Comparison of ENCODE assay signal across 8 cellular contexts in genomic region chr16:637081-638018, GRCh38. TPM values are rescaled to one million over a fixed set of nuclear protein-coding genes. Genes with fewer than 3 reads are reported as not detected.
DNase-seq lines count a peak whose midpoint lies in the region; ATAC-seq, FAIRE-seq and TF ChIP-seq lines count a peak whose summit lies in the region.

No MANE protein-coding gene starts in this region.

- CTCF ChIA-PET in activated CD8-positive, alpha-beta memory T cell treated with anti-CD3 and anti-CD28 coated beads, Interleukin-2, amount 10 ng/mL, durations not matched to agents 7 days and 5 days (lab: Charles Lee): interaction anchor here (1.0 to 1.6 kb wide), 8 partner anchors 11 to 110 kb away, joined by 3 to 6 read pairs (median 4); partner anchors contain the start of genes ANTKMT, CAPN15, STUB1 and WDR24
- CTCF ChIA-PET in H1 (lab: Charles Lee; ENCODE audit: partially characterized antibody): interaction anchor here (0.8 to 2.9 kb wide), 16 partner anchors 8 to 142 kb away, joined by 3 to 24 read pairs (median 4); partner anchors contain the start of genes NHLRC4 and WDR90

- no peaks in the 10 kb centered on the region for H3K9me3 Mint-ChIP-seq in activated CD8-positive, alpha-beta memory T cell treated with anti-CD3 and anti-CD28 coated beads, Interleukin-2, amount 10 ng/mL, durations not matched to agents 7 days and 5 days (ENCODE audit: low read depth)

- H2AK5ac ChIP-seq in H1 (ENCODE audit: low read depth, low read length): no peak overlapping the region

- H3K9ac ChIP-seq in H1 (replicated peaks in 1 of 4; ENCODE audit: extremely low read depth in 1 of 4, low read depth in 3 of 4, low read length in 3 of 4): no peak overlapping the region

- peak overlapping the region; percentile 96 for H3K18ac ChIP-seq in H1 (ENCODE audit: extremely low read depth, low read length)

- H2BK15ac ChIP-seq in H1 (ENCODE audit: low read length): peak overlapping the region; percentile 96; the same call in 1 of the 2 replicates

- no peak for TF ChIP-seq EP300 in H1 (IDR thresholded peaks at IDR 0.05; ENCODE audit: borderline replicate concordance in 1 of 2, low read depth in 2 of 2, low read length in 2 of 2)

- peak; percentile 100 for DNase-seq in GM10266 (ENCODE audit: extremely low spot score)
- DNase-seq in MG63: peak; percentile 83
- DNase-seq in activated CD8-positive, alpha-beta memory T cell treated with anti-CD3 and anti-CD28 coated beads, Interleukin-2, amount 10 ng/mL, durations not matched to agents 7 days and 5 days: peak; percentile 93
- DNase-seq in H1 (ENCODE audit: low read depth in 1 of 2, low spot score in 2 of 2): peak in 1 of 2 experiments; percentile 91
- peak; percentile 80 for DNase-seq in stimulated activated CD8-positive, alpha-beta memory T cell treated with anti-CD3 and anti-CD28 coated beads, Interleukin-15, amount 100 ng/mL, for 1 hour (ENCODE audit: low read depth)
- DNase-seq in RCC 7860 (ENCODE audit: low spot score): no peak

- no peaks in the 10 kb centered on the region for H3K79me1 ChIP-seq in H1 (ENCODE audit: low read depth, low read length)

- 0 out of 2 replicates have a peak overlapping the region, but pooled peaks have one; percentile 34 for H2AFZ ChIP-seq in H1 (ENCODE audit: low read length)

- H3K79me2 ChIP-seq in H1 (ENCODE audit: control insufficient read depth in 1 of 2, insufficient read depth in 2 of 2, low read length in 2 of 2): peaks cover 0 to 6% of the 10 kb centered on the region in 2 experiments; a peak in 1 of 4 replicates

- no peaks in the 10 kb centered on the region for H3K36me3 Mint-ChIP-seq in activated CD8-positive, alpha-beta memory T cell treated with anti-CD3 and anti-CD28 coated beads, Interleukin-2, amount 10 ng/mL, durations not matched to agents 7 days and 5 days

- H3K27me3 Mint-ChIP-seq in activated CD8-positive, alpha-beta memory T cell treated with anti-CD3 and anti-CD28 coated beads, Interleukin-2, amount 10 ng/mL, durations not matched to agents 7 days and 5 days: no peaks in the 10 kb centered on the region

- peak overlapping the region; percentile 62 to 88 for H3K4me2 ChIP-seq in H1 (ENCODE audit: insufficient read depth in 1 of 2, low read depth in 2 of 2, low read length in 2 of 2)

- no peak for ATAC-seq in activated CD8-positive, alpha-beta memory T cell treated with anti-CD3 and anti-CD28 coated beads, Interleukin-2, amount 10 ng/mL, durations not matched to agents 7 days and 5 days
- ATAC-seq in GM21723 (IDR thresholded peaks at IDR 0.05; ENCODE audit: unreplicated experiment): no peak

- H3K4me3 ChIP-seq in MG63 (peak overlapping the region; percentile 63), H1 (ENCODE audit: extremely low read depth in 1 of 4, insufficient read depth in 2 of 4, low read depth in 3 of 4, low read length in 4 of 4) (peak overlapping the region; percentile 73 to 89 (median 77)), mesodermal cell (ENCODE audit: extremely low read depth, insufficient read depth, low read length, poor library complexity, severe bottlenecking) (peak overlapping the region; percentile 75)

- H3K23me2 ChIP-seq in H1 (ENCODE audit: low read depth, low read length): peaks cover 9% of the 10 kb centered on the region; the same call in 1 of the 2 replicates

- H3K27ac ChIP-seq in H1 (ENCODE audit: low read depth, low read length) (peak overlapping the region; percentile 53; the same call in 1 of the 2 replicates), mesodermal cell (ENCODE audit: low read depth, low read length, severe bottlenecking) (peak overlapping the region; percentile 91)

- peak overlapping the region; percentile 81 for H3K4ac ChIP-seq in H1 (replicated peaks; ENCODE audit: insufficient read length, low read depth, low read length)

- peak overlapping the region; percentile 84 for H4K91ac ChIP-seq in H1 (replicated peaks; ENCODE audit: insufficient read length, low read length)

- peak overlapping the region; percentile 82 for H3K56ac ChIP-seq in H1 (replicated peaks; ENCODE audit: insufficient read length, low read depth, low read length)

- TF ChIP-seq POLR2A in H1 (IDR thresholded peaks at IDR 0.05; ENCODE audit: control extremely low read depth in 1 of 2, low read depth in 2 of 2, low read length in 2 of 2): no peak

- 60% methylated on average over 17 of the region's 53 CpGs; no CpG with 5 or more reads in 1 of the 2 experiments for WGBS in H1 (ENCODE audit: extremely low coverage in 1 of 2, insufficient coverage in 1 of 2, insufficient read length in 1 of 2, insufficient replicate concordance in 2 of 2, low coverage in 1 of 2, low lambda C conversion rate in 2 of 2, missing lambda C conversion rate in 1 of 2), 2 experiments
- 42 to 45% methylated on average over 34 to 37 of the region's 53 CpGs for WGBS in mesodermal cell (ENCODE audit: insufficient coverage in 2 of 2), 2 experiments

- H3K23ac ChIP-seq in H1 (ENCODE audit: insufficient read length): no peak overlapping the region

- H2BK120ac ChIP-seq in H1 (replicated peaks; ENCODE audit: low read depth, low read length): peak overlapping the region; percentile 47

- TF ChIP-seq CTCF in GM10266 (IDR thresholded peaks at IDR 0.05; ENCODE audit: control insufficient read depth, insufficient read depth, low read depth, missing control alignments) (no peak), H1 (IDR thresholded peaks at IDR 0.05; ENCODE audit: control extremely low read depth in 1 of 3, insufficient read depth in 1 of 3, low read depth in 1 of 3, low read length in 3 of 3) (no peak)

- H3K36me3 ChIP-seq in MG63 (peaks cover 9% of the 10 kb centered on the region), H1 (ENCODE audit: control insufficient read depth in 2 of 4, insufficient read depth in 4 of 4, low read length in 3 of 4) (peaks cover 0 to 21% (median 3%) of the 10 kb centered on the region in 4 experiments; a peak in 4 of 8 replicates), mesodermal cell (ENCODE audit: control insufficient read depth, insufficient read depth, low read length) (peaks cover 19% of the 10 kb centered on the region)

- no peaks in the 10 kb centered on the region for H3K27me3 ChIP-seq in MG63
- H3K27me3 ChIP-seq in H1 (replicated peaks in 1 of 4; ENCODE audit: control insufficient read depth in 3 of 4, extremely low read depth in 1 of 4, insufficient read depth in 3 of 4, low read length in 3 of 4): no peaks in the 10 kb centered on the region

- no peak overlapping the region for H2BK20ac ChIP-seq in H1 (ENCODE audit: low read length)

- POLR2A ChIA-PET in H1 (lab: Charles Lee; ENCODE audit: partially characterized antibody): interaction anchor here (0.6 to 2.7 kb wide), 21 partner anchors 9 to 253 kb away, joined by 3 to 16 read pairs (median 3); partner anchors contain the start of genes WDR24 and WDR90

- H3K14ac ChIP-seq in H1 (ENCODE audit: insufficient read length): no peak overlapping the region

- H3K9me3 ChIP-seq in MG63: no peaks in the 10 kb centered on the region
- H3K9me3 ChIP-seq in H1 (ENCODE audit: insufficient read depth in 2 of 2, low read depth in 1 of 2, low read length in 1 of 2): no peaks in the 10 kb centered on the region
- no peaks in the 10 kb centered on the region for H3K9me3 ChIP-seq in mesodermal cell (ENCODE audit: control insufficient read depth, low read length)

- TF ChIP-seq RAD21 in H1 (IDR thresholded peaks at IDR 0.05 in 1 of 2, conservative IDR thresholded peaks at IDR 0.05 in 1 of 2; ENCODE audit: low read depth in 2 of 2, low read length in 2 of 2): no peak

- peak overlapping the region; percentile 94 for H2BK5ac ChIP-seq in H1 (ENCODE audit: low read depth, low read length)

- H3K27ac Mint-ChIP-seq in activated CD8-positive, alpha-beta memory T cell treated with anti-CD3 and anti-CD28 coated beads, Interleukin-2, amount 10 ng/mL, durations not matched to agents 7 days and 5 days: peak overlapping the region; percentile 93

- peak overlapping the region; percentile 62; the same call in 1 of the 2 replicates for H4K8ac ChIP-seq in H1 (ENCODE audit: extremely low read depth, insufficient read depth, low read length)

- FAIRE-seq in H1 (lab: Jason Lieb, UNC) (no peak), RCC 7860 (lab: Jason Lieb, UNC) (no peak)

- H4K20me1 ChIP-seq in H1 (replicated peaks in 1 of 2; ENCODE audit: control insufficient read depth in 1 of 2, insufficient read depth in 2 of 2, low read length in 2 of 2): peaks cover 3 to 8% of the 10 kb centered on the region in 2 experiments

- 0 out of 2 replicates have a peak overlapping the region, but pooled peaks have one; percentile 92 for H2BK12ac ChIP-seq in H1 (ENCODE audit: low read depth, low read length)

- H3K4me3 Mint-ChIP-seq in activated CD8-positive, alpha-beta memory T cell treated with anti-CD3 and anti-CD28 coated beads, Interleukin-2, amount 10 ng/mL, durations not matched to agents 7 days and 5 days: peak overlapping the region; percentile 83

- H3K4me1 ChIP-seq in H1 (replicated peaks in 1 of 4; ENCODE audit: control insufficient read depth in 3 of 4, insufficient read depth in 4 of 4, low read length in 3 of 4) (peaks cover 0 to 29% (median 18%) of the 10 kb centered on the region in 4 experiments; a peak in 6 of 7 replicates), mesodermal cell (ENCODE audit: control insufficient read depth, insufficient read depth, low read length, poor library complexity, severe bottlenecking) (peaks cover 12% of the 10 kb centered on the region)

- peaks cover 8% of the 10 kb centered on the region for H3K4me1 Mint-ChIP-seq in activated CD8-positive, alpha-beta memory T cell treated with anti-CD3 and anti-CD28 coated beads, Interleukin-2, amount 10 ng/mL, durations not matched to agents 7 days and 5 days

- H4K5ac ChIP-seq in H1 (ENCODE audit: insufficient read length, low read depth, low read length): peak overlapping the region; percentile 60

RNA-seq across cellular contexts. Expression of gene METTL26, which starts 1.2 kb away (rescaled TPM):
- 145 and 183 TPM in 2 replicates for total RNA-seq in MG63 (2014; rRNA removed; shearing (Covaris generic); ENCODE audit: low replicate concordance)
- total RNA-seq in activated CD8-positive, alpha-beta memory T cell treated with anti-CD3 and anti-CD28 coated beads, Interleukin-2, amount 10 ng/mL, durations not matched to agents 7 days and 5 days: 10 to 100 TPM; 86.7 to 92.6 TPM
- total RNA-seq in H1 (2021; fragmentation: NEBNext Ultra II Directional; extraction: Animal tissue kit (Norgen Biotek cat#: 25700)): 100 and 108 TPM in 2 replicates
- polyA plus RNA-seq in H1 (2011; rRNA removed): 186 and 203 TPM in 2 replicates
- 162 TPM for polyA plus RNA-seq in H1 (2011; cell fraction: cytosol; rRNA removed)
- 223 TPM for polyA plus RNA-seq in H1 (2011; cell fraction: nucleus; rRNA removed)
- polyA plus RNA-seq in H1 (2012, experiment 1 of 2): 71.0 to 114 TPM (median 105 TPM) in 4 replicates
- 145 TPM for polyA plus RNA-seq in H1 (2012, experiment 2 of 2)
- 85.9 TPM for polyA plus RNA-seq in H1 (2013, experiment 1 of 2)
- 90.7 TPM for polyA plus RNA-seq in H1 (2013, experiment 2 of 2)
- 17.4 and 18.7 TPM in 2 replicates for polyA minus RNA-seq in H1 (2011; rRNA and poly(A)+ RNA removed)
- polyA minus RNA-seq in H1 (2011; cell fraction: cytosol; rRNA and poly(A)+ RNA removed): 64.4 TPM
- 71.6 TPM for polyA minus RNA-seq in H1 (2011; cell fraction: nucleus; rRNA and poly(A)+ RNA removed)
- 84.0 TPM for polyA plus RNA-seq in mesodermal cell (2013, experiment 1 of 2)
- 70.7 TPM for polyA plus RNA-seq in mesodermal cell (2013, experiment 2 of 2)

RNA-seq across cellular contexts. Expression of gene MCRIP2, which starts 4.3 kb away (rescaled TPM):
- 22.2 and 50.3 TPM in 2 replicates for total RNA-seq in MG63 (2014; rRNA removed; shearing (Covaris generic); ENCODE audit: low replicate concordance)
- total RNA-seq in activated CD8-positive, alpha-beta memory T cell treated with anti-CD3 and anti-CD28 coated beads, Interleukin-2, amount 10 ng/mL, durations not matched to agents 7 days and 5 days: 10 to 100 TPM; 42.5 to 47.3 TPM
- 45.4 and 45.7 TPM in 2 replicates for total RNA-seq in H1 (2021; fragmentation: NEBNext Ultra II Directional; extraction: Animal tissue kit (Norgen Biotek cat#: 25700))
- polyA plus RNA-seq in H1 (2011; rRNA removed): 75.5 and 102 TPM in 2 replicates
- 53.7 TPM for polyA plus RNA-seq in H1 (2011; cell fraction: cytosol; rRNA removed)
- polyA plus RNA-seq in H1 (2011; cell fraction: nucleus; rRNA removed): 63.7 TPM
- 15.4 to 49.5 TPM (median 40.3 TPM) in 4 replicates for polyA plus RNA-seq in H1 (2012, experiment 1 of 2)
- polyA plus RNA-seq in H1 (2012, experiment 2 of 2): 40.7 TPM
- polyA plus RNA-seq in H1 (2013, experiment 1 of 2): 75.0 TPM
- polyA plus RNA-seq in H1 (2013, experiment 2 of 2): 69.3 TPM
- 5.2 and 5.8 TPM in 2 replicates for polyA minus RNA-seq in H1 (2011; rRNA and poly(A)+ RNA removed)
- 18.3 TPM for polyA minus RNA-seq in H1 (2011; cell fraction: cytosol; rRNA and poly(A)+ RNA removed)
- 22.1 TPM for polyA minus RNA-seq in H1 (2011; cell fraction: nucleus; rRNA and poly(A)+ RNA removed)
- 11.1 TPM for polyA plus RNA-seq in mesodermal cell (2013, experiment 1 of 2)
- 11.5 TPM for polyA plus RNA-seq in mesodermal cell (2013, experiment 2 of 2)

RNA-seq across cellular contexts. Expression of gene WFIKKN1, which starts 6.6 kb away (rescaled TPM):
- not detected in 2 replicates for total RNA-seq in MG63 (2014; rRNA removed; shearing (Covaris generic); ENCODE audit: low replicate concordance)
- total RNA-seq in activated CD8-positive, alpha-beta memory T cell treated with anti-CD3 and anti-CD28 coated beads, Interleukin-2, amount 10 ng/mL, durations not matched to agents 7 days and 5 days: under 1 TPM; 0.12 to 0.23 TPM
- total RNA-seq in H1 (2021; fragmentation: NEBNext Ultra II Directional; extraction: Animal tissue kit (Norgen Biotek cat#: 25700)): 10.2 and 11.4 TPM in 2 replicates
- 15.8 and 28.4 TPM in 2 replicates for polyA plus RNA-seq in H1 (2011; rRNA removed)
- 19.7 TPM for polyA plus RNA-seq in H1 (2011; cell fraction: cytosol; rRNA removed)
- 21.8 TPM for polyA plus RNA-seq in H1 (2011; cell fraction: nucleus; rRNA removed)
- 4.8 to 11.4 TPM (median 10.2 TPM) in 4 replicates for polyA plus RNA-seq in H1 (2012, experiment 1 of 2)
- polyA plus RNA-seq in H1 (2012, experiment 2 of 2): 8.5 TPM
- 12.3 TPM for polyA plus RNA-seq in H1 (2013, experiment 1 of 2)
- polyA plus RNA-seq in H1 (2013, experiment 2 of 2): 11.2 TPM
- polyA minus RNA-seq in H1 (2011; rRNA and poly(A)+ RNA removed): 1.4 and 1.8 TPM in 2 replicates
- 12.0 TPM for polyA minus RNA-seq in H1 (2011; cell fraction: cytosol; rRNA and poly(A)+ RNA removed)
- 10.3 TPM for polyA minus RNA-seq in H1 (2011; cell fraction: nucleus; rRNA and poly(A)+ RNA removed)
- 30.4 TPM for polyA plus RNA-seq in mesodermal cell (2013, experiment 1 of 2)
- polyA plus RNA-seq in mesodermal cell (2013, experiment 2 of 2): 30.3 TPM

RNA-seq across cellular contexts. Expression of gene WDR90, which starts 11.8 kb away (rescaled TPM):
- total RNA-seq in MG63 (2014; rRNA removed; shearing (Covaris generic); ENCODE audit: low replicate concordance): 6.0 and 17.3 TPM in 2 replicates
- total RNA-seq in activated CD8-positive, alpha-beta memory T cell treated with anti-CD3 and anti-CD28 coated beads, Interleukin-2, amount 10 ng/mL, durations not matched to agents 7 days and 5 days: 100 to 1,000 TPM in 1 of 2 experiments, 10 to 100 TPM in 1; 74.7 to 108 TPM
- 44.4 and 47.2 TPM in 2 replicates for total RNA-seq in H1 (2021; fragmentation: NEBNext Ultra II Directional; extraction: Animal tissue kit (Norgen Biotek cat#: 25700))
- 24.0 and 38.1 TPM in 2 replicates for polyA plus RNA-seq in H1 (2011; rRNA removed)
- polyA plus RNA-seq in H1 (2011; cell fraction: cytosol; rRNA removed): 32.6 TPM
- 254 TPM for polyA plus RNA-seq in H1 (2011; cell fraction: nucleus; rRNA removed)
- 27.7 to 55.2 TPM (median 53.5 TPM) in 4 replicates for polyA plus RNA-seq in H1 (2012, experiment 1 of 2)
- polyA plus RNA-seq in H1 (2012, experiment 2 of 2): 26.8 TPM
- polyA plus RNA-seq in H1 (2013, experiment 1 of 2): 24.8 TPM
- 21.9 TPM for polyA plus RNA-seq in H1 (2013, experiment 2 of 2)
- 13.8 TPM in 2 replicates for polyA minus RNA-seq in H1 (2011; rRNA and poly(A)+ RNA removed)
- polyA minus RNA-seq in H1 (2011; cell fraction: cytosol; rRNA and poly(A)+ RNA removed): 18.3 TPM
- 52.9 TPM for polyA minus RNA-seq in H1 (2011; cell fraction: nucleus; rRNA and poly(A)+ RNA removed)
- polyA plus RNA-seq in mesodermal cell (2013, experiment 1 of 2): 19.9 TPM
- polyA plus RNA-seq in mesodermal cell (2013, experiment 2 of 2): 18.6 TPM

RNA-seq across cellular contexts. Expression of gene RHOT2, which starts 30.6 kb away (rescaled TPM):
- 48.7 and 72.8 TPM in 2 replicates for total RNA-seq in MG63 (2014; rRNA removed; shearing (Covaris generic); ENCODE audit: low replicate concordance)
- total RNA-seq in activated CD8-positive, alpha-beta memory T cell treated with anti-CD3 and anti-CD28 coated beads, Interleukin-2, amount 10 ng/mL, durations not matched to agents 7 days and 5 days: 100 to 1,000 TPM; 134 to 168 TPM
- 149 and 162 TPM in 2 replicates for total RNA-seq in H1 (2021; fragmentation: NEBNext Ultra II Directional; extraction: Animal tissue kit (Norgen Biotek cat#: 25700))
- 194 and 320 TPM in 2 replicates for polyA plus RNA-seq in H1 (2011; rRNA removed)
- polyA plus RNA-seq in H1 (2011; cell fraction: cytosol; rRNA removed): 230 TPM
- polyA plus RNA-seq in H1 (2011; cell fraction: nucleus; rRNA removed): 1,150 TPM
- polyA plus RNA-seq in H1 (2012, experiment 1 of 2): 115 to 182 TPM (median 174 TPM) in 4 replicates
- polyA plus RNA-seq in H1 (2012, experiment 2 of 2): 126 TPM
- 139 TPM for polyA plus RNA-seq in H1 (2013, experiment 1 of 2)
- 113 TPM for polyA plus RNA-seq in H1 (2013, experiment 2 of 2)
- 37.9 and 39.8 TPM in 2 replicates for polyA minus RNA-seq in H1 (2011; rRNA and poly(A)+ RNA removed)
- polyA minus RNA-seq in H1 (2011; cell fraction: cytosol; rRNA and poly(A)+ RNA removed): 73.9 TPM
- polyA minus RNA-seq in H1 (2011; cell fraction: nucleus; rRNA and poly(A)+ RNA removed): 130 TPM
- polyA plus RNA-seq in mesodermal cell (2013, experiment 1 of 2): 96.2 TPM
- polyA plus RNA-seq in mesodermal cell (2013, experiment 2 of 2): 75.5 TPM
